ENCODE assay signal across 8 cellular contexts in genomic region chr12:53207042-53207441, GRCh38. TPM values are rescaled to one million over a fixed set of nuclear protein-coding genes. Genes with fewer than 3 reads are reported as not detected.
DNase-seq lines count a peak whose midpoint lies in the region; ATAC-seq lines count a peak whose summit lies in the region.

Gene ITGB7 (minus strand): TSS chr12:53207251. CDS start chr12:53200443, 6,808 bp downstream.

- H3K9me3 Mint-ChIP-seq in effector memory CD8-positive, alpha-beta T cell, result no peaks in the 10 kb centered on the region

- peak within 1 kb of the TSS; percentile 85 to 89 for H3K27ac Mint-ChIP-seq in effector memory CD8-positive, alpha-beta T cell

- H3K4me1 Mint-ChIP-seq in effector memory CD8-positive, alpha-beta T cell (ENCODE audit: low read depth in 2 of 2), result peaks cover 56 to 63% of the 10 kb centered on the region in 2 donors

- H3K36me3 Mint-ChIP-seq in effector memory CD8-positive, alpha-beta T cell (ENCODE audit: insufficient read depth), result peaks cover 28% of the 10 kb centered on the region

- ATAC-seq in GM18861 (IDR thresholded peaks at IDR 0.05; ENCODE audit: unreplicated experiment) (peak; percentile 39), HG02885 (IDR thresholded peaks at IDR 0.05; ENCODE audit: poor library complexity, unreplicated experiment) (peak; percentile 47)
- ATAC-seq in effector memory CD8-positive, alpha-beta T cell (replicated peaks), result peak; percentile 80

- no peaks in the 10 kb centered on the region for H3K27me3 Mint-ChIP-seq in effector memory CD8-positive, alpha-beta T cell

- DNase-seq in T-helper 9 cell (peak; percentile 52), 8988T (no peak), kidney tubule cell (ENCODE audit: low spot score) (no peak), A172 (ENCODE audit: low spot score) (no peak)
- DNase-seq in effector memory CD8-positive, alpha-beta T cell, result peak; percentile 56 to 62 (median 58)
- peak; percentile 47 to 61 (median 57) for DNase-seq in stimulated activated naive CD4-positive, alpha-beta T cell (lab: John Stamatoyannopoulos, UW)

- peak within 1 kb of the TSS; percentile 81 to 92 for H3K4me3 Mint-ChIP-seq in effector memory CD8-positive, alpha-beta T cell

RNA-seq across cellular contexts. Expression of gene ITGB7, which starts in this region (rescaled TPM):
- 0.09 and 2.1 TPM in 2 replicates for total RNA-seq in A172 (2014; rRNA removed; shearing (Covaris generic))

Comparison
In these comparisons a context has a peak if more than half of its experiments do, and no peak if none do; other contexts are left out.
1. DNase-seq: peak in T-helper 9 cell (single experiment), effector memory CD8-positive, alpha-beta T cell (3 of 3) and stimulated activated naive CD4-positive, alpha-beta T cell (6 of 6); none in 8988T (single experiment), kidney tubule cell (single experiment) and A172 (single experiment).
2. Peak in every context shown above with its lines, with median percentiles within 50 percentile points of each other: ATAC-seq.